9 cellular contexts compared by ENCODE assay signal in the genomic region with DNA sequence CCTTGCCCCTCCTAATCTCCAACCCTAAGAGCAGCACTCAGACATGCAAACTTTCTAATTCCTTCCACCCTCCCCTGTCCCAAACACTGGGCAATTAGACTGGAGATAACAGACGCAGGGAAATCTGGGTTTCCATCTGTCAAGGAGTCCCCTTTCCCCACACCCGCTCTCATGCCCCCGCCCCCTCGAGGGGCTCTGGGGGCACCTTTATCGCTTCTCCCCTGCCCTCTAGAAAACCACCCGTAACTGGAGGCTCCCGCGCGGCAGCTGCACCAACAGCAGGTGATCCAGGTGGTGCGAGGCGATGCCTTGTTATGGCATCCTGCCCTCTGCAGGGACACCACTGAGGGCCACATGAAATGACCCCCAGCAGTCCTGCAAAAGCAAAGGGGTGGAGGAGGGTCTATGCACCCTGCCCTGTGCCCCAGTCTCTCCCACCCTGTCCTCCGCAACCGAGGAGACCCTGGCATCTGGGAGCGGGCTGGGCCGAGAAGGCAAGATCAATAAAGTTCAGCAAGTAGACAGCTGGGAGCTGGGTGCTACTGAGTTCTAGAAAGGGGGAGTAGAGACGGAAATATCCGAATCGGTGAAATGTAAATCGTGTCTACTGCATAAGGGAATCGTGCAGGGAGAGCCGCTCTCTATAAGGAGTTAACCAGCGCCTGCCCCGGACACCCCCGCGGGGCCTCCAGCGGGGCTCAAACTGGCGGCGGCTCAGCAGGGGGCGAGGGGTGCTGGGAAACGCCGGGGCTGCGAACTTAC. TPM values are rescaled to one million over a fixed set of nuclear protein-coding genes. Genes with fewer than 3 reads are reported as not detected.
DNase-seq lines count a peak whose midpoint lies in the region; ATAC-seq and TF ChIP-seq lines count a peak whose summit lies in the region.
"Had no signal": no experiment of that assay in that cellular context is flagged by ENCODE, and none has a peak within 500 bp of the region (broad histone marks: within the 10 kb centered on the region; RNA-seq: fewer than 3 reads in every experiment).

No MANE protein-coding gene starts in this region.

- H3K4me3 ChIP-seq in muscle layer of duodenum (ENCODE audit: low read depth in 1 of 2, low read length in 2 of 2) (peak overlapping the region; percentile 46 to 86), uterus (peak overlapping the region; percentile 37 to 53)

- H3K27ac Mint-ChIP-seq in activated naive CD4-positive, alpha-beta T cell treated with anti-CD3 and anti-CD28 coated beads, Interleukin-2, amount 10 ng/mL, durations not matched to agents 7 days and 5 days, result peak overlapping the region; percentile 42

- H3K9me3 Mint-ChIP-seq in activated naive CD4-positive, alpha-beta T cell treated with anti-CD3 and anti-CD28 coated beads, Interleukin-2, amount 10 ng/mL, durations not matched to agents 7 days and 5 days, result no peaks in the 10 kb centered on the region

- H3K27ac ChIP-seq in muscle layer of duodenum (ENCODE audit: low read length), result no peak overlapping the region
- H3K27ac ChIP-seq in uterus, result no peak overlapping the region

- no peak for TF ChIP-seq CTCF in uterus (IDR thresholded peaks at IDR 0.05)

- ATAC-seq in GM18868 (IDR thresholded peaks at IDR 0.05; ENCODE audit: unreplicated experiment) (no peak), HG02588 (IDR thresholded peaks at IDR 0.05; ENCODE audit: unreplicated experiment) (no peak), GM18861 (IDR thresholded peaks at IDR 0.05; ENCODE audit: unreplicated experiment) (no peak)

- H3K4me1 ChIP-seq in muscle layer of duodenum (ENCODE audit: control insufficient read depth in 1 of 2, insufficient read depth in 2 of 2, low read length in 2 of 2), result peaks cover 0 to 11% of the 10 kb centered on the region in 2 donors
- peaks cover 0 to 8% of the 10 kb centered on the region in 2 donors for H3K4me1 ChIP-seq in uterus

- H3K4me1 Mint-ChIP-seq in activated naive CD4-positive, alpha-beta T cell treated with anti-CD3 and anti-CD28 coated beads, Interleukin-2, amount 10 ng/mL, durations not matched to agents 7 days and 5 days, result peaks cover 10% of the 10 kb centered on the region

- H3K4me3 Mint-ChIP-seq in activated naive CD4-positive, alpha-beta T cell treated with anti-CD3 and anti-CD28 coated beads, Interleukin-2, amount 10 ng/mL, durations not matched to agents 7 days and 5 days, result no peak overlapping the region

- intact Hi-C loops in uterus (cut with DNase I; ENCODE audit: low total_unique reads), result no loop called here

- H3K36me3 ChIP-seq in muscle layer of duodenum (ENCODE audit: control insufficient read depth in 1 of 2, insufficient read depth in 2 of 2, low read length in 2 of 2) (no peaks in the 10 kb centered on the region), uterus (no peaks in the 10 kb centered on the region)
- H3K36me3 ChIP-seq: upper lobe of left lung had no signal

- H3K27me3 ChIP-seq in muscle layer of duodenum (ENCODE audit: low read depth, low read length) (peaks cover 2% of the 10 kb centered on the region), uterus (peaks cover 0 to 28% of the 10 kb centered on the region in 2 donors)

- peaks cover 40% of the 10 kb centered on the region for H3K27me3 Mint-ChIP-seq in activated naive CD4-positive, alpha-beta T cell treated with anti-CD3 and anti-CD28 coated beads, Interleukin-2, amount 10 ng/mL, durations not matched to agents 7 days and 5 days

- TF ChIP-seq POLR2A in uterus (IDR thresholded peaks at IDR 0.05), result no peak

- H3K9me3 ChIP-seq in muscle layer of duodenum (ENCODE audit: control insufficient read depth in 1 of 2, low read length in 2 of 2) (no peaks in the 10 kb centered on the region), uterus (no peaks in the 10 kb centered on the region)
- H3K9me3 ChIP-seq: upper lobe of left lung had no signal

- no peak for DNase-seq in activated naive CD4-positive, alpha-beta T cell treated with anti-CD3 and anti-CD28 coated beads, Interleukin-2, amount 10 ng/mL, durations not matched to agents 7 days and 5 days
- no peak for DNase-seq in activated naive CD4-positive, alpha-beta T cell treated with Interleukin-2 at 50 U/mL for 16 hours
- peak; percentile 52 for DNase-seq in cerebellar cortex (ENCODE audit: low spot score)
- no peak for DNase-seq in uterus

- CTCF ChIA-PET in activated naive CD4-positive, alpha-beta T cell treated with anti-CD3 and anti-CD28 coated beads, Interleukin-2, amount 10 ng/mL, durations not matched to agents 7 days and 5 days (lab: Charles Lee), result no interaction called here

- H3K36me3 Mint-ChIP-seq in activated naive CD4-positive, alpha-beta T cell treated with anti-CD3 and anti-CD28 coated beads, Interleukin-2, amount 10 ng/mL, durations not matched to agents 7 days and 5 days, result no peaks in the 10 kb centered on the region

RNA-seq across cellular contexts. Expression of a gene that starts 1.6 kb away (rescaled TPM):
- total RNA-seq in uterus, result 1 to 10 TPM in 3 of 4 donors, under 1 TPM in 1; 0.51 to 3.9 (median 2.5) TPM
